In the genomic region with DNA sequence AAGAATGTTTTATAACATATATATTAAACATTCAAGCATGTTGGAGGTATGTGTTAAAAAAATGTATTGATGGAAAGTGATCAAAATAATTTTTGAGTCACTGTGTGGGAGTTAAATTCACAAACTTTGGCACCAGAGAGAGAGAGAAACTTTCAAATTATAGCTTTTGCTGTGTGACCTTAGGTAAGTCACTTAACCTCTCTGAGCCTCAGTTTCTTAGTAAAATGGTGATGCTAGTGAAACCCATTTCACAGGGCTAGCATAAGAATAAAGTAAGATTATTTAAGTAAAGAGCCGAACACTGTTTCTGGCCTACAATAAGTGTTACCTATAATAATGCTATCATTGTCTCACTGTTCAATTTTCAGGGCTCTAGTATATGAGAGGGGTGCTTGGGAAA, we compare ENCODE assay signal across 1 cellular context.
TF ChIP-seq lines count a peak whose summit lies in the region.

No MANE protein-coding gene starts in this region.

TF ChIP-seq in HepG2, 621 proteins besides CTCF, POLR2A, EP300 and RAD21 (continued from another document):
- TF ChIP-seq, protein P1, sequence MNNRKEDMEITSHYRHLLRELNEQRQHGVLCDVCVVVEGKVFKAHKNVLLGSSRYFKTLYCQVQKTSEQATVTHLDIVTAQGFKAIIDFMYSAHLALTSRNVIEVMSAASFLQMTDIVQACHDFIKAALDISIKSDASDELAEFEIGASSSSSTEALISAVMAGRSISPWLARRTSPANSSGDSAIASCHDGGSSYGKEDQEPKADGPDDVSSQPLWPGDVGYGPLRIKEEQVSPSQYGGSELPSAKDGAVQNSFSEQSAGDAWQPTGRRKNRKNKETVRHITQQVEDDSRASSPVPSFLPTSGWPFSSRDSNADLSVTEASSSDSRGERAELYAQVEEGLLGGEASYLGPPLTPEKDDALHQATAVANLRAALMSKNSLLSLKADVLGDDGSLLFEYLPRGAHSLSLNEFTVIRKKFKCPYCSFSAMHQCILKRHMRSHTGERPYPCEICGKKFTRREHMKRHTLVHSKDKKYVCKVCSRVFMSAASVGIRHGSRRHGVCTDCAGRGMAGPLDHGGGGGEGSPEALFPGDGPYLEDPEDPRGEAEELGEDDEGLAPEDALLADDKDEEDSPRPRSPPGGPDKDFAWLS (CRISPR knock-in tag; IDR thresholded peaks at IDR 0.05; ENCODE audit: borderline replicate concordance): no peak
